Comparison of ENCODE assay signal across 1 cellular context in genomic region chr17:28774206-28774605, GRCh38.
TF ChIP-seq lines count a peak whose summit lies in the region.

No MANE protein-coding gene starts in this region.

TF ChIP-seq in K562, 482 proteins besides CTCF, POLR2A, EP300 and RAD21:
- TF ChIP-seq, protein P1, sequence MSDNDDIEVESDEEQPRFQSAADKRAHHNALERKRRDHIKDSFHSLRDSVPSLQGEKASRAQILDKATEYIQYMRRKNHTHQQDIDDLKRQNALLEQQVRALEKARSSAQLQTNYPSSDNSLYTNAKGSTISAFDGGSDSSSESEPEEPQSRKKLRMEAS (CRISPR knock-in tag; IDR thresholded peaks at IDR 0.05) = no peak
- TF ChIP-seq ZNF41 (CRISPR knock-in tag; conservative IDR thresholded peaks at IDR 0.05) = no peak
- no peak for TF ChIP-seq U2AF2 (optimal IDR thresholded peaks at IDR 0.05; ENCODE audit: low read depth, low read length)
- TF ChIP-seq DIDO1 (tag; IDR thresholded peaks at IDR 0.05; ENCODE audit: low read depth) = no peak
- no peak for TF ChIP-seq ZNF12 (CRISPR knock-in tag; IDR thresholded peaks at IDR 0.05)
- TF ChIP-seq DDX20 (tag; IDR thresholded peaks at IDR 0.05; ENCODE audit: low read depth) = no peak
- TF ChIP-seq MCM7 (IDR thresholded peaks at IDR 0.05) = no peak
- no peak for TF ChIP-seq MED1 (CRISPR knock-in tag; IDR thresholded peaks at IDR 0.05; ENCODE audit: borderline replicate concordance)
- TF ChIP-seq SMAD1 (IDR thresholded peaks at IDR 0.05; ENCODE audit: low read depth, low read length, partially characterized antibody) = no peak
- no peak for TF ChIP-seq SMARCE1 (IDR thresholded peaks at IDR 0.05)
- no peak for TF ChIP-seq CC2D1A (IDR thresholded peaks at IDR 0.05)
- no peak for TF ChIP-seq ZNF551 (CRISPR knock-in tag; IDR thresholded peaks at IDR 0.05)
- TF ChIP-seq ZBTB49 (CRISPR knock-in tag; IDR thresholded peaks at IDR 0.05; ENCODE audit: borderline replicate concordance) = no peak
- no peak for TF ChIP-seq PTBP1 (IDR thresholded peaks at IDR 0.05; ENCODE audit: low read depth, low read length)
- no peak for TF ChIP-seq NR0B1 (IDR thresholded peaks at IDR 0.05; ENCODE audit: partially characterized antibody)
- TF ChIP-seq, protein P2, sequence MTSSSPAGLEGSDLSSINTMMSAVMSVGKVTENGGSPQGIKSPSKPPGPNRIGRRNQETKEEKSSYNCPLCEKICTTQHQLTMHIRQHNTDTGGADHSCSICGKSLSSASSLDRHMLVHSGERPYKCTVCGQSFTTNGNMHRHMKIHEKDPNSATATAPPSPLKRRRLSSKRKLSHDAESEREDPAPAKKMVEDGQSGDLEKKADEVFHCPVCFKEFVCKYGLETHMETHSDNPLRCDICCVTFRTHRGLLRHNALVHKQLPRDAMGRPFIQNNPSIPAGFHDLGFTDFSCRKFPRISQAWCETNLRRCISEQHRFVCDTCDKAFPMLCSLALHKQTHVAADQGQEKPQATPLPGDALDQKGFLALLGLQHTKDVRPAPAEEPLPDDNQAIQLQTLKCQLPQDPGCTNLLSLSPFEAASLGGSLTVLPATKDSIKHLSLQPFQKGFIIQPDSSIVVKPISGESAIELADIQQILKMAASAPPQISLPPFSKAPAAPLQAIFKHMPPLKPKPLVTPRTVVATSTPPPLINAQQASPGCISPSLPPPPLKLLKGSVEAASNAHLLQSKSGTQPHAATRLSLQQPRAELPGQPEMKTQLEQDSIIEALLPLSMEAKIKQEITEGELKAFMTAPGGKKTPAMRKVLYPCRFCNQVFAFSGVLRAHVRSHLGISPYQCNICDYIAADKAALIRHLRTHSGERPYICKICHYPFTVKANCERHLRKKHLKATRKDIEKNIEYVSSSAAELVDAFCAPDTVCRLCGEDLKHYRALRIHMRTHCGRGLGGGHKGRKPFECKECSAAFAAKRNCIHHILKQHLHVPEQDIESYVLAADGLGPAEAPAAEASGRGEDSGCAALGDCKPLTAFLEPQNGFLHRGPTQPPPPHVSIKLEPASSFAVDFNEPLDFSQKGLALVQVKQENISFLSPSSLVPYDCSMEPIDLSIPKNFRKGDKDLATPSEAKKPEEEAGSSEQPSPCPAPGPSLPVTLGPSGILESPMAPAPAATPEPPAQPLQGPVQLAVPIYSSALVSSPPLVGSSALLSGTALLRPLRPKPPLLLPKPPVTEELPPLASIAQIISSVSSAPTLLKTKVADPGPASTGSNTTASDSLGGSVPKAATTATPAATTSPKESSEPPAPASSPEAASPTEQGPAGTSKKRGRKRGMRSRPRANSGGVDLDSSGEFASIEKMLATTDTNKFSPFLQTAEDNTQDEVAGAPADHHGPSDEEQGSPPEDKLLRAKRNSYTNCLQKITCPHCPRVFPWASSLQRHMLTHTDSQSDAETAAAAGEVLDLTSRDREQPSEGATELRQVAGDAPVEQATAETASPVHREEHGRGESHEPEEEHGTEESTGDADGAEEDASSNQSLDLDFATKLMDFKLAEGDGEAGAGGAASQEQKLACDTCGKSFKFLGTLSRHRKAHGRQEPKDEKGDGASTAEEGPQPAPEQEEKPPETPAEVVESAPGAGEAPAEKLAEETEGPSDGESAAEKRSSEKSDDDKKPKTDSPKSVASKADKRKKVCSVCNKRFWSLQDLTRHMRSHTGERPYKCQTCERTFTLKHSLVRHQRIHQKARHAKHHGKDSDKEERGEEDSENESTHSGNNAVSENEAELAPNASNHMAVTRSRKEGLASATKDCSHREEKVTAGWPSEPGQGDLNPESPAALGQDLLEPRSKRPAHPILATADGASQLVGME (CRISPR knock-in tag; IDR thresholded peaks at IDR 0.05) = no peak
- TF ChIP-seq GABPB2 (CRISPR knock-in tag; conservative IDR thresholded peaks at IDR 0.05) = no peak
- TF ChIP-seq KDM1A (IDR thresholded peaks at IDR 0.05) = no peak
- TF ChIP-seq ZNF133 (CRISPR knock-in tag; IDR thresholded peaks at IDR 0.05) = no peak
- TF ChIP-seq ZNF274 (IDR thresholded peaks at IDR 0.05; ENCODE audit: borderline replicate concordance, low read depth, low read length) = no peak
